ENCODE assay signal across 2 cellular contexts in genomic region chr17:15399443-15399842, GRCh38.
TF ChIP-seq lines count a peak whose summit lies in the region.

No MANE protein-coding gene starts in this region.

TF ChIP-seq in IMR-90, 13 proteins besides CTCF, POLR2A, EP300 and RAD21:
- TF ChIP-seq CEBPB (IDR thresholded peaks at IDR 0.05; ENCODE audit: low read depth, low read length) (no peak), ELK1 (IDR thresholded peaks at IDR 0.05; ENCODE audit: borderline replicate concordance, low read depth, low read length) (no peak), BHLHE40 (IDR thresholded peaks at IDR 0.05; ENCODE audit: low read depth, low read length) (no peak), MXI1 (IDR thresholded peaks at IDR 0.05; ENCODE audit: borderline replicate concordance, low read depth, low read length) (no peak), RCOR1 (IDR thresholded peaks at IDR 0.05; ENCODE audit: insufficient replicate concordance, low read length) (no peak), NFE2L2 (IDR thresholded peaks at IDR 0.05; ENCODE audit: low read depth, low read length) (no peak), FOS (IDR thresholded peaks at IDR 0.05; ENCODE audit: low read depth, low read length) (no peak), MAFK (IDR thresholded peaks at IDR 0.05; ENCODE audit: low read depth, low read length) (no peak), RFX5 (IDR thresholded peaks at IDR 0.05; ENCODE audit: low read depth, low read length) (no peak), SMC3 (IDR thresholded peaks at IDR 0.05; ENCODE audit: low read depth, low read length) (no peak)
- TF ChIP-seq, protein P1, sequence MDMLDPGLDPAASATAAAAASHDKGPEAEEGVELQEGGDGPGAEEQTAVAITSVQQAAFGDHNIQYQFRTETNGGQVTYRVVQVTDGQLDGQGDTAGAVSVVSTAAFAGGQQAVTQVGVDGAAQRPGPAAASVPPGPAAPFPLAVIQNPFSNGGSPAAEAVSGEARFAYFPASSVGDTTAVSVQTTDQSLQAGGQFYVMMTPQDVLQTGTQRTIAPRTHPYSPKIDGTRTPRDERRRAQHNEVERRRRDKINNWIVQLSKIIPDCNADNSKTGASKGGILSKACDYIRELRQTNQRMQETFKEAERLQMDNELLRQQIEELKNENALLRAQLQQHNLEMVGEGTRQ (IDR thresholded peaks at IDR 0.05; ENCODE audit: low read depth, low read length) = no peak
TF ChIP-seq in IMR-90: peak in this region for 0.

TF ChIP-seq in HepG2, 621 proteins besides CTCF, POLR2A, EP300 and RAD21:
- TF ChIP-seq ZNF234 (CRISPR knock-in tag; conservative IDR thresholded peaks at IDR 0.05) (no peak), ZNF780A (CRISPR knock-in tag; IDR thresholded peaks at IDR 0.05) (no peak), ZSCAN22 (CRISPR knock-in tag; IDR thresholded peaks at IDR 0.05) (no peak), XRCC5 (optimal IDR thresholded peaks at IDR 0.05; ENCODE audit: low read length) (no peak), REPIN1 (CRISPR knock-in tag; IDR thresholded peaks at IDR 0.05; ENCODE audit: borderline replicate concordance, low read depth) (no peak), ZNF768 (CRISPR knock-in tag; IDR thresholded peaks at IDR 0.05) (no peak), MBD4 (IDR thresholded peaks at IDR 0.05; ENCODE audit: borderline replicate concordance, low read length) (no peak)
- TF ChIP-seq, protein P2, sequence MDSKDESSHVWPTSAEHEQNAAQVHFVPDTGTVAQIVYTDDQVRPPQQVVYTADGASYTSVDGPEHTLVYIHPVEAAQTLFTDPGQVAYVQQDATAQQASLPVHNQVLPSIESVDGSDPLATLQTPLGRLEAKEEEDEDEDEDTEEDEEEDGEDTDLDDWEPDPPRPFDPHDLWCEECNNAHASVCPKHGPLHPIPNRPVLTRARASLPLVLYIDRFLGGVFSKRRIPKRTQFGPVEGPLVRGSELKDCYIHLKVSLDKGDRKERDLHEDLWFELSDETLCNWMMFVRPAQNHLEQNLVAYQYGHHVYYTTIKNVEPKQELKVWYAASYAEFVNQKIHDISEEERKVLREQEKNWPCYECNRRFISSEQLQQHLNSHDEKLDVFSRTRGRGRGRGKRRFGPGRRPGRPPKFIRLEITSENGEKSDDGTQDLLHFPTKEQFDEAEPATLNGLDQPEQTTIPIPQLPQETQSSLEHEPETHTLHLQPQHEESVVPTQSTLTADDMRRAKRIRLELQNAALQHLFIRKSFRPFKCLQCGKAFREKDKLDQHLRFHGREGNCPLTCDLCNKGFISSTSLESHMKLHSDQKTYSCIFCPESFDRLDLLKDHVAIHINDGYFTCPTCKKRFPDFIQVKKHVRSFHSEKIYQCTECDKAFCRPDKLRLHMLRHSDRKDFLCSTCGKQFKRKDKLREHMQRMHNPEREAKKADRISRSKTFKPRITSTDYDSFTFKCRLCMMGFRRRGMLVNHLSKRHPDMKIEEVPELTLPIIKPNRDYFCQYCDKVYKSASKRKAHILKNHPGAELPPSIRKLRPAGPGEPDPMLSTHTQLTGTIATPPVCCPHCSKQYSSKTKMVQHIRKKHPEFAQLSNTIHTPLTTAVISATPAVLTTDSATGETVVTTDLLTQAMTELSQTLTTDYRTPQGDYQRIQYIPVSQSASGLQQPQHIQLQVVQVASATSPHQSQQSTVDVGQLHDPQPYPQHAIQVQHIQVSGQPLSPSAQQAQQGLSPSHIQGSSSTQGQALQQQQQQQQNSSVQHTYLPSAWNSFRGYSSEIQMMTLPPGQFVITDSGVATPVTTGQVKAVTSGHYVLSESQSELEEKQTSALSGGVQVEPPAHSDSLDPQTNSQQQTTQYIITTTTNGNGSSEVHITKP (CRISPR knock-in tag; IDR thresholded peaks at IDR 0.05; ENCODE audit: low read depth) = no peak
